In genomic region chr16:79723583-79724168, GRCh38 we compare ENCODE assay signal across 28 cellular contexts.
DNase-seq lines count a peak whose midpoint lies in the region; ATAC-seq and TF ChIP-seq lines count a peak whose summit lies in the region.
"Had no signal": no experiment of that assay in that cellular context is flagged by ENCODE, and none has a peak within 500 bp of the region (broad histone marks: within the 10 kb centered on the region; RNA-seq: fewer than 3 reads in every experiment).

No MANE protein-coding gene starts in this region.

- H3K9me3 Mint-ChIP-seq in neural progenitor cell, result peaks cover 4% of the 10 kb centered on the region
- H3K9me3 Mint-ChIP-seq: CD8-positive, alpha-beta T cell; mesothelial cell of epicardium had no signal

- H2AFZ ChIP-seq in neural progenitor cell (replicated peaks), result no peak overlapping the region
- H2AFZ ChIP-seq in PC-3 (ENCODE audit: low read length), result no peak overlapping the region

- no peaks in the 10 kb centered on the region for H3K9me2 ChIP-seq in PC-3 (replicated peaks; ENCODE audit: low read length)

- BruUV-seq in PC-3 (replicated peaks; lab: Mats Ljungman, UMichigan), result no TSS peak

- peaks cover 34% of the 10 kb centered on the region for H3K4me1 ChIP-seq in neural progenitor cell
- no peaks in the 10 kb centered on the region for H3K4me1 ChIP-seq in PC-3 (ENCODE audit: insufficient read depth, low read length)
- H3K4me1 ChIP-seq: BE2C, uterus had no signal

- H3K9ac ChIP-seq in neural progenitor cell (no peak overlapping the region), PC-3 (ENCODE audit: low read length) (no peak overlapping the region)

- no peaks in the 10 kb centered on the region for H3K36me3 ChIP-seq in neural progenitor cell
- H3K36me3 ChIP-seq in PC-3 (ENCODE audit: low read depth, low read length), result no peaks in the 10 kb centered on the region
- H3K36me3 ChIP-seq: BE2C, cardiac muscle cell, uterus had no signal

- H3F3A ChIP-seq in neural progenitor cell (ENCODE audit: low read depth) (peaks cover 17% of the 10 kb centered on the region), PC-3 (ENCODE audit: low read length, unreplicated experiment) (no peaks in the 10 kb centered on the region)

- peaks cover 18% of the 10 kb centered on the region for H3K27me3 Mint-ChIP-seq in neural progenitor cell (ENCODE audit: insufficient read depth, low read depth)
- H3K27me3 Mint-ChIP-seq: activated naive CD8-positive, alpha-beta T cell; T-cell had no signal

- intact Hi-C loops in PC-3 (cut with micrococcal nuclease), result no loop called here

- H3K27ac Mint-ChIP-seq in neural progenitor cell, result peak overlapping the region; percentile 26
- H3K27ac Mint-ChIP-seq: activated naive CD8-positive, alpha-beta T cell; CD8-positive, alpha-beta T cell; mesothelial cell of epicardium; naive thymus-derived CD4-positive, alpha-beta T cell; T-cell had no signal

- H3K4me3 ChIP-seq in neural progenitor cell (no peak overlapping the region), PC-3 (ENCODE audit: low read length) (no peak overlapping the region)
- H3K4me3 ChIP-seq: cardiac muscle cell, skin epidermis, testis, uterus had no signal

- POLR2A ChIA-PET in PC-3 (lab: Charles Lee; ENCODE audit: unreplicated experiment), result no interaction called here

- H3K4me2 ChIP-seq in neural progenitor cell (peak overlapping the region; percentile 65), PC-3 (ENCODE audit: low read length) (no peak overlapping the region)

- CTCF ChIA-PET in PC-3 (lab: Charles Lee), result no interaction called here

- H4K20me1 ChIP-seq in neural progenitor cell (ENCODE audit: low read depth) (peaks cover 4% of the 10 kb centered on the region), PC-3 (ENCODE audit: low read length) (no peaks in the 10 kb centered on the region)

- DNase-seq in astrocyte of the hippocampus (ENCODE audit: low read depth, low spot score) (peak; percentile 37), iPS-NIHi7 (ENCODE audit: extremely low spot score) (peak; percentile 15), neural progenitor cell (ENCODE audit: low spot score) (peak; percentile 98), OCI-M1 (lab: John Stamatoyannopoulos, UW) (no peak), NCI-H146 (lab: John Stamatoyannopoulos, UW) (no peak), PC-3 (no peak)
- DNase-seq: activated CD4-positive, alpha-beta T cell treated with anti-CD3 and anti-CD28 coated beads, Interleukin-2, amount 50 U/mL, for 1 hour; activated effector memory CD4-positive, alpha-beta T cell treated with Interleukin-2 at 50 U/mL for 16 hours; activated T-cell treated with anti-CD3 and anti-CD28 coated beads, Interleukin-2, amount 50 U/mL, for 1 hour; BE2C; CD8-positive, alpha-beta T cell; HCEC 1CT; MM.1S; naive thymus-derived CD4-positive, alpha-beta T cell; NCI-H1105 treated with DMSO at 0.1 percent for 48 hours; NCI-H2029; NCI-H524 treated with DMSO at 0.1 percent for 48 hours; occipital lobe; stimulated activated naive CD4-positive, alpha-beta T cell treated with Interleukin-2 at 50 U/mL for 16 hours; T-cell; testis; uterus had no signal

- no peak for TF ChIP-seq CTCF in neural progenitor cell (IDR thresholded peaks at IDR 0.05)
- TF ChIP-seq CTCF in PC-3 (conservative IDR thresholded peaks at IDR 0.05; ENCODE audit: low read depth, low read length), result no peak

- no peak overlapping the region for H3K4me3 Mint-ChIP-seq in neural progenitor cell
- H3K4me3 Mint-ChIP-seq: activated naive CD8-positive, alpha-beta T cell; CD8-positive, alpha-beta T cell; mesothelial cell of epicardium; naive thymus-derived CD4-positive, alpha-beta T cell; T-cell had no signal

- H3K27me3 ChIP-seq in neural progenitor cell (no peaks in the 10 kb centered on the region), PC-3 (ENCODE audit: low read length) (no peaks in the 10 kb centered on the region)
- H3K27me3 ChIP-seq: BE2C, cardiac muscle cell, testis, uterus had no signal

- ATAC-seq in PC-3, result no peak
- no peak for ATAC-seq in HG03469 (IDR thresholded peaks at IDR 0.05; ENCODE audit: unreplicated experiment)
- ATAC-seq: CD8-positive, alpha-beta T cell; naive thymus-derived CD4-positive, alpha-beta T cell; T-cell had no signal

- peaks cover 20% of the 10 kb centered on the region for H3K4me1 Mint-ChIP-seq in neural progenitor cell
- H3K4me1 Mint-ChIP-seq: T-cell had no signal

- H3K36me3 Mint-ChIP-seq in neural progenitor cell, result peaks cover 5% of the 10 kb centered on the region
- H3K36me3 Mint-ChIP-seq: activated naive CD8-positive, alpha-beta T cell; CD8-positive, alpha-beta T cell; mesothelial cell of epicardium; T-cell had no signal

- H3K9me3 ChIP-seq in neural progenitor cell (ENCODE audit: low read depth), result no peaks in the 10 kb centered on the region
- H3K9me3 ChIP-seq in PC-3 (ENCODE audit: low read length), result no peaks in the 10 kb centered on the region
- H3K9me3 ChIP-seq: BE2C, testis, uterus had no signal

- no peaks in the 10 kb centered on the region for H3K79me2 ChIP-seq in neural progenitor cell (ENCODE audit: low read depth)
- no peaks in the 10 kb centered on the region for H3K79me2 ChIP-seq in PC-3 (ENCODE audit: low read length)

- H3K27ac ChIP-seq in neural progenitor cell, result no peak overlapping the region
- no peak overlapping the region for H3K27ac ChIP-seq in PC-3 (ENCODE audit: low read length)
- H3K27ac ChIP-seq: cardiac muscle cell, RWPE1, skin epidermis, testis, uterus had no signal

Comparison
In these comparisons a context has a peak if more than half of its experiments do, and no peak if none do; other contexts are left out.
1. DNase-seq: peak in astrocyte of the hippocampus (single experiment), iPS-NIHi7 (single experiment) and neural progenitor cell (single experiment); none in OCI-M1 (single experiment), NCI-H146 (single experiment) and PC-3 (single experiment).